1 cellular context compared by ENCODE assay signal in genomic region chr17:1568950-1569810, GRCh38.
TF ChIP-seq lines count a peak whose summit lies in the region.

No MANE protein-coding gene starts in this region.

TF ChIP-seq in HepG2, 621 proteins besides CTCF, POLR2A, EP300 and RAD21:
- TF ChIP-seq ZNF451 (CRISPR knock-in tag; IDR thresholded peaks at IDR 0.05) (no peak), ZNF652 (CRISPR knock-in tag; IDR thresholded peaks at IDR 0.05; ENCODE audit: borderline replicate concordance, low read depth) (peak; percentile 79), ZNF737 (CRISPR knock-in tag; IDR thresholded peaks at IDR 0.05; ENCODE audit: borderline replicate concordance) (no peak), DDIT3 (CRISPR knock-in tag; IDR thresholded peaks at IDR 0.05) (no peak)
TF ChIP-seq in HepG2: peak in this region for 1.
